Comparison of ENCODE assay signal across 23 cellular contexts in the genomic region with DNA sequence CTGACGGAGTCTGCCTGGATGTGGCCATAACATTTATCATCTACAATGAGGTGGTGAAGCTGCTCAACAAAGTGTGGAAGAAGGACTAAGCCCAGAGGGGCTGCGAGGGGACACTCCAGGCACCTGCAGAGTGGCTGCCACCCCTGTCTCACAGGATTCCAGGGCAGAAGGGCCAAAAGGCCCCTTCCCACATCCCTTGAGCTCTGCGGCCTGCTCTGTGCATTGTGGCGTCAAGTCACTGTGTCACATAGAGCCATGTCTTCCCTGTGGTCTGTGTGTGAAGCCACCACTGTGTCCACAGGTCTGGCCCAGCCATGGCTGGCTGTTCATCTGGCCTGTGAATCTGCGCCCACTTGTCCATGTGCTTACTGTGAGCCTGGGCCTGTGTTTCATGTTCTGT.
"Had no signal": no experiment of that assay in that cellular context is flagged by ENCODE, and none has a peak within 500 bp of the region (broad histone marks: within the 10 kb centered on the region; RNA-seq: fewer than 3 reads in every experiment).

No MANE protein-coding gene starts in this region.

- H3K27me3 ChIP-seq: gastrocnemius medialis, neural progenitor cell, ovary, right lobe of liver, stomach, thyroid gland, uterus had no signal

- H3K9me3 ChIP-seq: gastrocnemius medialis, ovary, right lobe of liver, thyroid gland, uterus had no signal

- H3K4me1 ChIP-seq: gastrocnemius medialis, neural progenitor cell, right lobe of liver, stomach, thyroid gland, uterus had no signal

- H3K27ac ChIP-seq: coronary artery, gastrocnemius medialis, neural progenitor cell, ovary, right lobe of liver, stomach, thyroid gland, uterus had no signal

- H3K36me3 Mint-ChIP-seq: neural progenitor cell had no signal

- H3K27ac Mint-ChIP-seq: naive thymus-derived CD4-positive, alpha-beta T cell; nephron; neural progenitor cell had no signal

- H3K4me3 ChIP-seq: coronary artery, gastrocnemius medialis, neural progenitor cell, ovary, right lobe of liver, stomach, thyroid gland, uterus had no signal

- DNase-seq: dermis blood vessel endothelial cell; foreskin fibroblast; gastrocnemius medialis; mesenchymal stem cell; midbrain; naive thymus-derived CD4-positive, alpha-beta T cell; ovary; retina; small intestine; stimulated activated CD4-positive, alpha-beta T cell treated with anti-CD3 and anti-CD28 coated beads, Interleukin-12 subunit alpha, Interleukin-12 subunit beta, amount 100 ng/mL, for 4 hours; stimulated activated CD4-positive, alpha-beta T cell treated with anti-CD3 and anti-CD28 coated beads, Interleukin-1b, Interleukin-23, amount 100 ng/mL, for 48 hours; stimulated activated CD4-positive, alpha-beta T cell treated with anti-CD3 and anti-CD28 coated beads, Interleukin-4, amount 100 ng/mL, for 1 hour; stimulated activated CD8-positive, alpha-beta memory T cell treated with anti-CD3 and anti-CD28 coated beads, Interleukin-4, amount 100 ng/mL, for 48 hours; stimulated activated naive CD4-positive, alpha-beta T cell treated with Interleukin-2 at 50 U/mL for 16 hours; stomach; thyroid gland; trophoblast cell; uterus had no signal

- H3K4me3 Mint-ChIP-seq: naive thymus-derived CD4-positive, alpha-beta T cell; nephron; neural progenitor cell had no signal

- H3K27me3 Mint-ChIP-seq: naive thymus-derived CD4-positive, alpha-beta T cell had no signal

- H3K4me1 Mint-ChIP-seq: nephron, neural progenitor cell had no signal

- ATAC-seq: gastrocnemius medialis; left lobe of liver; naive thymus-derived CD4-positive, alpha-beta T cell had no signal

- H3K36me3 ChIP-seq: gastrocnemius medialis, neural progenitor cell, ovary, right lobe of liver, stomach, thyroid gland, uterus had no signal
